22 cellular contexts compared by ENCODE assay signal in the genomic region with DNA sequence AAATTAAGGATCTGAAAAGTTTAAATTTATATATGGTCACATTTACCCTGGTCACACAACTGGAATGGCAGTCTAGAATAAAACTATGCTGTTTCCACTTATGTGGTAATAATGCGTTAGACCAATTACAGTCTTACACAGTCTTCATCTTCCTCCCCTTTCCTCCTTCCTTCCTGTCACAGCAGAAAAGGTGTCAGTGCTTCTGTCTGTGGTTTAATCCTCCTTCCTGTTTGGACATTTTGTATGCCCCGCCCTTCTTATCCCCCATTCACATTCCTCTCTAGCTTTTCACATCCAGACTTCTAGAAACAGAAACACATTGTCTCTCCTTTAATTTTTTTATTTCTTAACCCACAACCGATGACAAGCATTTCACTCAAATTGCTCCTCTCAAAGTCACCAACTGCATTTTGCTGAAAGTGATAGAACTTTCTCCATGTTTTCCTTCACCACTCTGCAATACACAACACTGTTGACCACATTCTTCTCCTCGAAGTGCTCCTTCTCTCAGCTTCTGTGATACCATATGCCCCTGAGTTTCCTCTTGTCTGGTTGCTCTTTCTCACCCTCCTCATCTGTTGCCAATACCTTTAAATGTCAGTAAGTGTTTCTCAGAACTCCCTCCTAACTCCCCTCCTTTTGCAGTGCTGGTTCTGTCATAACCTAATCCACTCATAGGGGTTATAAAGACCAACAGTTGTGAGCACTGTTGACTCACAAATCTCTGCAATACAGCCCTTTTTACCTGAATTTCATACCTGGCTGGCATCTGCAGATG.
DNase-seq lines count a peak whose midpoint lies in the region; ATAC-seq lines count a peak whose summit lies in the region.
"Had no signal": no experiment of that assay in that cellular context is flagged by ENCODE, and none has a peak within 500 bp of the region (broad histone marks: within the 10 kb centered on the region; RNA-seq: fewer than 3 reads in every experiment).

No MANE protein-coding gene starts in this region.

- CTCF ChIA-PET in T-cell (lab: Charles Lee) = no interaction called here

- peak; percentile 18 for DNase-seq in SIG-M5 treated with dmso at 0.1 percent for 504 hours (lab: John Stamatoyannopoulos, UW; ENCODE audit: unreplicated experiment)
- no peak for DNase-seq in SIG-M5 (lab: John Stamatoyannopoulos, UW)
- peak; percentile 35 for DNase-seq in Jurkat, Clone E6-1 (ENCODE audit: low read depth, low spot score)
- no peak for DNase-seq in T-cell
- DNase-seq in naive thymus-derived CD8-positive, alpha-beta T cell = no peak
- DNase-seq in cerebellum (ENCODE audit: low spot score) = no peak
- DNase-seq: 8988T; activated CD4-positive, CD25-positive, alpha-beta regulatory T cell treated with anti-CD3 and anti-CD28 coated beads, Interleukin-2, amount 50 U/mL, for 72 hours; activated CD8-positive, alpha-beta memory T cell treated with anti-CD3 and anti-CD28 coated beads, Interleukin-2, amount 50 U/mL, for 4 hours; activated gamma-delta T cell treated with Interleukin-2 at 50 U/mL for 16 hours; H7; kidney glomerular epithelial cell; psoas muscle; stimulated activated CD4-positive, alpha-beta T cell treated with anti-CD3 and anti-CD28 coated beads, Interleukin-12 subunit alpha, Interleukin-12 subunit beta, amount 100 ng/mL, for 4 hours; T-helper 9 cell had no signal

- peaks cover 12 to 19% (median 12%) of the 10 kb centered on the region in 3 donors for H3K4me1 Mint-ChIP-seq in T-cell
- H3K4me1 Mint-ChIP-seq in naive thymus-derived CD8-positive, alpha-beta T cell = peaks cover 13 to 18% (median 15%) of the 10 kb centered on the region in 4 donors

- peak in 1 of 4 experiments; percentile 27 for ATAC-seq in T-cell (replicated peaks in 1 of 4)
- no peak for ATAC-seq in naive thymus-derived CD8-positive, alpha-beta T cell
- no peak for ATAC-seq in HG02610 (IDR thresholded peaks at IDR 0.05; ENCODE audit: unreplicated experiment)
- no peak for ATAC-seq in GM21360 (IDR thresholded peaks at IDR 0.05; ENCODE audit: unreplicated experiment)
- ATAC-seq: foreskin keratinocyte, psoas muscle had no signal

- H3K36me3 Mint-ChIP-seq in T-cell = peaks cover 6% of the 10 kb centered on the region
- peaks cover 8 to 20% (median 17%) of the 10 kb centered on the region in 3 donors for H3K36me3 Mint-ChIP-seq in naive thymus-derived CD8-positive, alpha-beta T cell

- peak overlapping the region in 1 of 3 donors; percentile 27 for H3K4me3 Mint-ChIP-seq in T-cell
- H3K4me3 Mint-ChIP-seq in naive thymus-derived CD8-positive, alpha-beta T cell = peak overlapping the region in 9 of 10 donors; percentile 27 to 77 (median 44)
- H3K4me3 Mint-ChIP-seq: brain had no signal

- POLR2A ChIA-PET in T-cell (lab: Charles Lee) = no interaction called here
- POLR2A ChIA-PET in naive thymus-derived CD8-positive, alpha-beta T cell (lab: Charles Lee) = no interaction called here

- no peak overlapping the region for H3K4me3 ChIP-seq in Jurkat, Clone E6-1 (ENCODE audit: low read length)
- H3K4me3 ChIP-seq: coronary artery, psoas muscle, SJSA1, tibial nerve had no signal

- no peaks in the 10 kb centered on the region for H3K27me3 Mint-ChIP-seq in T-cell
- H3K27me3 Mint-ChIP-seq in naive thymus-derived CD8-positive, alpha-beta T cell = no peaks in the 10 kb centered on the region

- H3K27ac Mint-ChIP-seq in T-cell = peak overlapping the region; percentile 27 to 30
- peak overlapping the region in 8 of 10 donors; percentile 0 to 60 (median 47) for H3K27ac Mint-ChIP-seq in naive thymus-derived CD8-positive, alpha-beta T cell
- H3K27ac Mint-ChIP-seq: brain had no signal

- H3K9me3 Mint-ChIP-seq in T-cell = peaks cover 7 to 14% (median 12%) of the 10 kb centered on the region in 3 donors
- H3K9me3 Mint-ChIP-seq in naive thymus-derived CD8-positive, alpha-beta T cell = peaks cover 8 to 31% (median 16%) of the 10 kb centered on the region in 9 donors

Comparison
In these comparisons a context has a peak if more than half of its experiments do, and no peak if none do; other contexts are left out.
1. DNase-seq: peak in SIG-M5 treated with dmso at 0.1 percent for 504 hours (single experiment) and Jurkat, Clone E6-1 (single experiment); none in SIG-M5 (single experiment), T-cell (0 of 34), naive thymus-derived CD8-positive, alpha-beta T cell (0 of 10) and cerebellum (single experiment).